Comparison of ENCODE assay signal across 1 cellular context in the genomic region with DNA sequence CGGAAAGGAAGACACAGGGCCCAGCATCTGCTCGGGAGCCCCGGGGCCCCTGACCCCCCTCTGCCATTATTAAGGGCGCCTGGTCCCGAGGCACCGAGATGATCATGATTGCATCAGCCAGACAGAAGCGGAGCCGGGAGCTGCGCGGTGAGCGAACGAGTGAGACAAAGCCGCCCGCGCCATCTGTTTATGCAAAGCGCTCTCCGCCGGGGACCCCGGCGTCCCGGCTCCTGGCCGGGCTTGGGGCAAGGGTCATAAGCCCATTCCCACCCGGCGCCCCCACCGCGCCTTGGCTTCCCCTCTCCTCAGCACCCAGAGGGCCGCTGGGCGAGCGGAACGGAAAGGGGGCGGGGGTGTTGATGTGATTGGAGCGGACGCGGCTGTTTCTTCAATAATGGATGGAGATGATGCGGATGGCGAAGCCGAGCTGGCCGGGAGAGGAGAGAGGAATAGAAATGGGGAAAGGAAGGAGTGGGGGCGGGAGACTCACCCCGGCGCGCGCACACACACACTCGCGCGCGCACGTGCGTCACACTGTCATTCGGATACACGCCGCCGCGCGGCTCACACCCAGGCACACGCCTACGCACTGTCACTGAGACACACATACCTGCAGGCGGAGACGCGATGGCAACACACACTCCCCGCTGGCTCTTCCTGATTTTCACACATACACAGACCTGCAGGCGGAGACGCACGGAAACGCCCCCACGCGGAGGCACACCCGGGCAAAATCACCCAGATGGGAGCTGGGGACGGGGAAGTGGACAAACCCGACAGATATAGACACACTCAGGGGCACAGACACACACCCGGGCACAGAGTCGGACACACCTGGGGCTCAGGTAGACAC.
TF ChIP-seq lines count a peak whose summit lies in the region.

No MANE protein-coding gene starts in this region.

TF ChIP-seq in WTC11, 78 proteins besides CTCF, POLR2A, EP300 and RAD21 (continued from another document):
- TF ChIP-seq, protein P1, sequence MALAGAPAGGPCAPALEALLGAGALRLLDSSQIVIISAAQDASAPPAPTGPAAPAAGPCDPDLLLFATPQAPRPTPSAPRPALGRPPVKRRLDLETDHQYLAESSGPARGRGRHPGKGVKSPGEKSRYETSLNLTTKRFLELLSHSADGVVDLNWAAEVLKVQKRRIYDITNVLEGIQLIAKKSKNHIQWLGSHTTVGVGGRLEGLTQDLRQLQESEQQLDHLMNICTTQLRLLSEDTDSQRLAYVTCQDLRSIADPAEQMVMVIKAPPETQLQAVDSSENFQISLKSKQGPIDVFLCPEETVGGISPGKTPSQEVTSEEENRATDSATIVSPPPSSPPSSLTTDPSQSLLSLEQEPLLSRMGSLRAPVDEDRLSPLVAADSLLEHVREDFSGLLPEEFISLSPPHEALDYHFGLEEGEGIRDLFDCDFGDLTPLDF (CRISPR knock-in tag; IDR thresholded peaks at IDR 0.05), result no peak
- TF ChIP-seq ZNF317 (CRISPR knock-in tag; IDR thresholded peaks at IDR 0.05; ENCODE audit: borderline replicate concordance, low read depth), result no peak
- no peak for TF ChIP-seq ZBTB21 (CRISPR knock-in tag; IDR thresholded peaks at IDR 0.05; ENCODE audit: borderline replicate concordance)
- no peak for TF ChIP-seq CREM (CRISPR knock-in tag; IDR thresholded peaks at IDR 0.05)
- TF ChIP-seq, protein P2, sequence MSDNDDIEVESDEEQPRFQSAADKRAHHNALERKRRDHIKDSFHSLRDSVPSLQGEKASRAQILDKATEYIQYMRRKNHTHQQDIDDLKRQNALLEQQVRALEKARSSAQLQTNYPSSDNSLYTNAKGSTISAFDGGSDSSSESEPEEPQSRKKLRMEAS (CRISPR knock-in tag; IDR thresholded peaks at IDR 0.05), result peak; percentile 49; the same call in 1 of the 2 replicates
